ENCODE assay signal across 20 cellular contexts in the genomic region with DNA sequence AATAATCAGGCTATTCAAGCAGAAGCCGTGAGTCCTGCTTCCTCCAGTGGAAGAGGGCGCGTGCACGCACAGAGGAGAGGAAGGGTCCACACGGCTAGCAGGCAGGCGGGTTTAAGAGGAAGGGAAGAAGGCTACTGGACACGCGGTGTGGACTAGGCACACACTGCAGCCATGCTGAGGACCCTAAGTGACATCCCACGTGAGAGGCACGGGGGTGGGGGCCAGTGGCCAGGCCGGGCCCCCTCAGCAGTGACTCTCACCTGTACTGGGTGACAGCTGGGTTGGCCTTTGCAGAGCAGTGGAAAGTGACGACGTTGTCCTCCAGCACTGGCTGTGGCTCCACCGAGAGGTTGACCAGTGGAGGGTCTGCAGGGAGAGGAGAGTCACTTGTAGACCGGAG.
"Had no signal": no experiment of that assay in that cellular context is flagged by ENCODE, and none has a peak within 500 bp of the region (broad histone marks: within the 10 kb centered on the region; RNA-seq: fewer than 3 reads in every experiment).

No MANE protein-coding gene starts in this region.

- H3K27ac ChIP-seq: RWPE1 had no signal

- ATAC-seq: Panc1, PC-3 had no signal

- H3K9me2 ChIP-seq: SK-N-SH had no signal

- H3K4me2 ChIP-seq: SK-N-SH had no signal

- H3K9me3 ChIP-seq: SK-N-SH had no signal

- DNase-seq: Karpas-422, KG1, MM.1S, NCI-H1436, NCI-H187, NCI-H2029, NCI-H2081 treated with DMSO at 0.1 percent for 48 hours, NCI-H2171, NCI-H226, NCI-H446, NCI-H510A, NCI-H524 treated with DMSO at 0.1 percent for 48 hours, NCI-H69, NCI-H774, PC-3, SHP77, SW 1271 had no signal
